2 cellular contexts compared by ENCODE assay signal in the genomic region with DNA sequence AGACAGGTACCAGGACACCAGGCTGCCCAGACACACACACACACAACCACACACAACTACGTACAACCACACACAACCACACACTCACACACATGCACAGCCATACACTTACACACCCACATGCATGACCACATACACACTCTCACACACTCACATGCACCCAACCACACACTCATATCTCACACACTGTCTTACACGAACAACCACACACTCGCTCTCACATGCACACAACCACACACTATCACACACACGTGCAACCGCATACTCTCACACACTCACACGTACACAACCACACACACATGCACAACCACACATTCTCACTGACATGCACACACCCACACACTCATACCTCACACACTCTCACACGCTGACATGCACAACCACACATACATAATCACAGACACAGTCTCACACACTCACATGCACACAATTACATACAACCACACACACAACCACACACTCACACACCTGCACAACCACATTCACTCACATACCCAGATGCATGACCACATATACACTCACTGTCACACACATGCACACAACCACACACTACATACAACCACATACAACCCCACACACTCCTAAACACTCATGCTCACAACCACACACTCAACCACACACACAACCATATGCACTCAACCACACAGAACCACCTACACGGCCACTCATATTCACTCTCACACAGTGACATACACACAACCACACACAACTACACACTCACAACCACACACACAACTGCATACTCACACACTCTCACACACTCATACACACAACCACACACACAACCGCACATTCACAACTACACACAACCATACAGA.
TF ChIP-seq lines count a peak whose summit lies in the region.

No MANE protein-coding gene starts in this region.

TF ChIP-seq in IMR-90, 13 proteins besides CTCF, POLR2A, EP300 and RAD21:
- TF ChIP-seq SMC3 (IDR thresholded peaks at IDR 0.05; ENCODE audit: low read depth, low read length) (no peak), FOS (IDR thresholded peaks at IDR 0.05; ENCODE audit: low read depth, low read length) (no peak), MAZ (IDR thresholded peaks at IDR 0.05; ENCODE audit: borderline replicate concordance, low read depth, low read length) (no peak), BHLHE40 (IDR thresholded peaks at IDR 0.05; ENCODE audit: low read depth, low read length) (no peak), CHD1 (IDR thresholded peaks at IDR 0.05; ENCODE audit: low read depth, low read length) (no peak), MAFK (IDR thresholded peaks at IDR 0.05; ENCODE audit: low read depth, low read length) (no peak), MXI1 (IDR thresholded peaks at IDR 0.05; ENCODE audit: borderline replicate concordance, low read depth, low read length) (no peak), RCOR1 (IDR thresholded peaks at IDR 0.05; ENCODE audit: insufficient replicate concordance, low read length) (no peak), RFX5 (IDR thresholded peaks at IDR 0.05; ENCODE audit: low read depth, low read length) (no peak), CEBPB (IDR thresholded peaks at IDR 0.05; ENCODE audit: low read depth, low read length) (no peak), ELK1 (IDR thresholded peaks at IDR 0.05; ENCODE audit: borderline replicate concordance, low read depth, low read length) (no peak), NFE2L2 (IDR thresholded peaks at IDR 0.05; ENCODE audit: low read depth, low read length) (no peak)
- TF ChIP-seq, protein P1, sequence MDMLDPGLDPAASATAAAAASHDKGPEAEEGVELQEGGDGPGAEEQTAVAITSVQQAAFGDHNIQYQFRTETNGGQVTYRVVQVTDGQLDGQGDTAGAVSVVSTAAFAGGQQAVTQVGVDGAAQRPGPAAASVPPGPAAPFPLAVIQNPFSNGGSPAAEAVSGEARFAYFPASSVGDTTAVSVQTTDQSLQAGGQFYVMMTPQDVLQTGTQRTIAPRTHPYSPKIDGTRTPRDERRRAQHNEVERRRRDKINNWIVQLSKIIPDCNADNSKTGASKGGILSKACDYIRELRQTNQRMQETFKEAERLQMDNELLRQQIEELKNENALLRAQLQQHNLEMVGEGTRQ (IDR thresholded peaks at IDR 0.05; ENCODE audit: low read depth, low read length): no peak

TF ChIP-seq in H1, 55 proteins besides CTCF, POLR2A, EP300 and RAD21:
- no peak for TF ChIP-seq E2F6 (IDR thresholded peaks at IDR 0.05)
- no peak for TF ChIP-seq TEAD4 (IDR thresholded peaks at IDR 0.05; ENCODE audit: low read depth, low read length)
- no peak for TF ChIP-seq FOSL1 (IDR thresholded peaks at IDR 0.05; ENCODE audit: insufficient read depth, low read depth, low read length)
- TF ChIP-seq SP4 (IDR thresholded peaks at IDR 0.05; ENCODE audit: low read length): no peak
- TF ChIP-seq TCF12 (IDR thresholded peaks at IDR 0.05; ENCODE audit: low read depth, low read length): no peak
- TF ChIP-seq KDM1A (IDR thresholded peaks at IDR 0.05; ENCODE audit: borderline replicate concordance, low read length): no peak
- TF ChIP-seq EZH2 (IDR thresholded peaks at IDR 0.05; ENCODE audit: low read depth, low read length, severe bottlenecking): no peak
- no peak for TF ChIP-seq TAF7 (optimal IDR thresholded peaks at IDR 0.05; ENCODE audit: borderline replicate concordance, low read depth, low read length)
- TF ChIP-seq POLR2AphosphoS5 (IDR thresholded peaks at IDR 0.05; ENCODE audit: low read depth, low read length): no peak
- no peak for TF ChIP-seq GTF2F1 (IDR thresholded peaks at IDR 0.05; ENCODE audit: borderline replicate concordance, low read depth, low read length)
- TF ChIP-seq NRF1 (IDR thresholded peaks at IDR 0.05; ENCODE audit: low read depth, low read length): no peak
- TF ChIP-seq HDAC6 (IDR thresholded peaks at IDR 0.05; ENCODE audit: low read depth, low read length): no peak
